Comparison of ENCODE assay signal across 25 cellular contexts in genomic region chr16:6735631-6736030, GRCh38.
"Had no signal": no experiment of that assay in that cellular context is flagged by ENCODE, and none has a peak within 500 bp of the region (broad histone marks: within the 10 kb centered on the region; RNA-seq: fewer than 3 reads in every experiment).

No MANE protein-coding gene starts in this region.

- DNase-seq: natural killer cell; occipital lobe; ovary; posterior cingulate gyrus; psoas muscle; right cardiac atrium; right lobe of liver; sigmoid colon; small intestine; stimulated activated CD4-positive, alpha-beta T cell treated with anti-CD3 and anti-CD28 coated beads, Interleukin-15, amount 100 ng/mL, for 24 hours; stimulated activated CD4-positive, alpha-beta T cell treated with anti-CD3 and anti-CD28 coated beads, Interleukin-2, amount 100 ng/mL, for 24 hours; stimulated activated CD4-positive, alpha-beta T cell treated with anti-CD3 and anti-CD28 coated beads, Interleukin-2, amount 100 ng/mL, for 48 hours; stimulated activated CD4-positive, alpha-beta T cell treated with anti-CD3 and anti-CD28 coated beads, Interleukin-4, amount 100 ng/mL, for 24 hours; stimulated activated naive B cell treated with anti-CD40 and anti-IgM and Interleukin-4, amounts not matched to agents 10 μg/mL and 1 μg/mL and 100 μg/mL, for 72 hours; stimulated activated naive CD4-positive, alpha-beta T cell treated with Interleukin-2 at 50 U/mL for 16 hours; stomach; thyroid gland; trophoblast cell; upper lobe of left lung; uterus had no signal

- H3K27ac ChIP-seq: neural progenitor cell, ovary, parathyroid adenoma, psoas muscle, right lobe of liver, sigmoid colon, stomach, thoracic aorta, thyroid gland, tibial nerve, upper lobe of left lung, uterus had no signal

- H3K4me3 ChIP-seq: neural progenitor cell, ovary, psoas muscle, right lobe of liver, sigmoid colon, stomach, thoracic aorta, thyroid gland, tibial nerve, upper lobe of left lung, uterus had no signal

- H3K9me3 ChIP-seq: ovary, psoas muscle, right lobe of liver, sigmoid colon, thoracic aorta, thyroid gland, tibial nerve, upper lobe of left lung, uterus had no signal

- ATAC-seq: natural killer cell; psoas muscle; right cardiac atrium; stimulated activated effector memory CD8-positive, alpha-beta T cell treated with anti-CD3 and anti-CD28 coated beads, Interleukin-12 subunit alpha, Interleukin-12 subunit beta, amount 100 ng/mL, for 72 hours; stimulated activated naive B cell treated with anti-CD40 and anti-IgM and Interleukin-4, amounts not matched to agents 10 μg/mL and 1 μg/mL and 100 μg/mL, for 72 hours had no signal

- H3K4me1 ChIP-seq: neural progenitor cell, parathyroid adenoma, psoas muscle, right lobe of liver, sigmoid colon, stomach, thyroid gland, tibial nerve, upper lobe of left lung, uterus had no signal

- H3K27me3 ChIP-seq: ovary, right lobe of liver, sigmoid colon, stomach, thyroid gland, tibial nerve, upper lobe of left lung, uterus had no signal

- H3K36me3 ChIP-seq: neural progenitor cell, ovary, right lobe of liver, sigmoid colon, stomach, thoracic aorta, thyroid gland, tibial nerve, upper lobe of left lung, uterus had no signal
